ENCODE assay signal across 8 cellular contexts in genomic region chr9:109441296-109441695, GRCh38. TPM values are rescaled to one million over a fixed set of nuclear protein-coding genes. Genes with fewer than 3 reads are reported as not detected.
DNase-seq lines count a peak whose midpoint lies in the region; ATAC-seq, FAIRE-seq and TF ChIP-seq lines count a peak whose summit lies in the region.
"Had no signal": no experiment of that assay in that cellular context is flagged by ENCODE, and none has a peak within 500 bp of the region (broad histone marks: within the 10 kb centered on the region; RNA-seq: fewer than 3 reads in every experiment).

No MANE protein-coding gene starts in this region.

- TF ChIP-seq CTCF in GM12864 (IDR thresholded peaks at IDR 0.05; ENCODE audit: low read depth, low read length, missing control alignments) = peak; percentile 37
- peak; percentile 16; the same call in 1 of the 2 replicates for TF ChIP-seq CTCF in MM.1S (IDR thresholded peaks at IDR 0.05; ENCODE audit: low read length)
- peak; percentile 43 to 61 (median 47) for TF ChIP-seq CTCF in H1 (IDR thresholded peaks at IDR 0.05; ENCODE audit: control extremely low read depth in 1 of 3, insufficient read depth in 1 of 3, low read depth in 1 of 3, low read length in 3 of 3)
- no peak for TF ChIP-seq CTCF in progenitor cell of endocrine pancreas (IDR thresholded peaks at IDR 0.05; ENCODE audit: unreplicated experiment)

- H3K36me3 Mint-ChIP-seq in progenitor cell of endocrine pancreas (ENCODE audit: insufficient read depth) = no peaks in the 10 kb centered on the region
- H3K36me3 Mint-ChIP-seq: activated naive CD8-positive, alpha-beta T cell treated with anti-CD3 and anti-CD28 coated beads, Interleukin-2, amount 10 ng/mL, durations not matched to agents 7 days and 5 days had no signal

- H2BK12ac ChIP-seq in H1 (ENCODE audit: low read depth, low read length) = no peak overlapping the region

- no peak overlapping the region for H3K23ac ChIP-seq in H1 (ENCODE audit: insufficient read length)

- H3K4me1 Mint-ChIP-seq in progenitor cell of endocrine pancreas (ENCODE audit: low read depth) = peaks cover 6% of the 10 kb centered on the region

- no peak; a peak in 1 of 4 replicates for TF ChIP-seq RAD21 in H1 (IDR thresholded peaks at IDR 0.05 in 1 of 2, conservative IDR thresholded peaks at IDR 0.05 in 1 of 2; ENCODE audit: low read depth in 2 of 2, low read length in 2 of 2)

- H3K79me1 ChIP-seq in H1 (ENCODE audit: low read depth, low read length) = no peaks in the 10 kb centered on the region

- H3K4ac ChIP-seq in H1 (replicated peaks; ENCODE audit: insufficient read length, low read depth, low read length) = no peak overlapping the region

- peak overlapping the region; percentile 52 for H3K4me2 ChIP-seq in MM.1S (ENCODE audit: low read depth, low read length)
- H3K4me2 ChIP-seq in H1 (ENCODE audit: insufficient read depth in 1 of 2, low read depth in 2 of 2, low read length in 2 of 2) = no peak overlapping the region

- no peak overlapping the region for H3K56ac ChIP-seq in H1 (replicated peaks; ENCODE audit: insufficient read length, low read depth, low read length)

- no peaks in the 10 kb centered on the region for H3K9me3 Mint-ChIP-seq in progenitor cell of endocrine pancreas (ENCODE audit: low read depth)
- H3K9me3 Mint-ChIP-seq: activated naive CD8-positive, alpha-beta T cell treated with anti-CD3 and anti-CD28 coated beads, Interleukin-2, amount 10 ng/mL, durations not matched to agents 7 days and 5 days had no signal

- no peaks in the 10 kb centered on the region for H3K9me2 ChIP-seq in MM.1S (replicated peaks; ENCODE audit: insufficient read depth, low read length)

- H2BK20ac ChIP-seq in H1 (ENCODE audit: low read length) = no peak overlapping the region

- H3K27ac ChIP-seq in MM.1S (ENCODE audit: low read length) (peak overlapping the region; percentile 43; the same call in 1 of the 2 replicates), H1 (ENCODE audit: low read depth, low read length) (no peak overlapping the region)

- H3K14ac ChIP-seq in H1 (ENCODE audit: insufficient read length) = no peak overlapping the region

- H3K4me1 ChIP-seq in MM.1S (ENCODE audit: low read length) (peaks cover 10% of the 10 kb centered on the region), H1 (replicated peaks in 1 of 4; ENCODE audit: control insufficient read depth in 3 of 4, insufficient read depth in 4 of 4, low read length in 3 of 4) (peaks cover 0 to 6% (median 0%) of the 10 kb centered on the region in 4 experiments; a peak in 1 of 7 replicates)

- peak overlapping the region; percentile 26; the same call in 1 of the 2 replicates for H3K9ac ChIP-seq in MM.1S (ENCODE audit: low read length)
- no peak overlapping the region for H3K9ac ChIP-seq in H1 (replicated peaks in 1 of 4; ENCODE audit: extremely low read depth in 1 of 4, low read depth in 3 of 4, low read length in 3 of 4)

- WGBS in H1 (ENCODE audit: extremely low coverage in 1 of 2, insufficient coverage in 1 of 2, insufficient read length in 1 of 2, insufficient replicate concordance in 2 of 2, low coverage in 1 of 2, low lambda C conversion rate in 2 of 2, missing lambda C conversion rate in 1 of 2), 2 experiments = 53% methylated on average over 3 of the region's 3 CpGs; no CpG with 5 or more reads in 1 of the 2 experiments

- no peaks in the 10 kb centered on the region for H3K27me3 ChIP-seq in MM.1S (replicated peaks; ENCODE audit: insufficient read depth, low read length)
- H3K27me3 ChIP-seq in H1 (replicated peaks in 1 of 4; ENCODE audit: control insufficient read depth in 3 of 4, extremely low read depth in 1 of 4, insufficient read depth in 3 of 4, low read length in 3 of 4) = no peaks in the 10 kb centered on the region

- H3K27ac Mint-ChIP-seq in progenitor cell of endocrine pancreas = peak overlapping the region; percentile 85
- H3K27ac Mint-ChIP-seq: activated naive CD8-positive, alpha-beta T cell treated with anti-CD3 and anti-CD28 coated beads, Interleukin-2, amount 10 ng/mL, durations not matched to agents 7 days and 5 days had no signal

- no peak overlapping the region for H2BK15ac ChIP-seq in H1 (ENCODE audit: low read length)

- no peaks in the 10 kb centered on the region for H3K36me3 ChIP-seq in MM.1S (replicated peaks; ENCODE audit: insufficient read depth, low read length)
- H3K36me3 ChIP-seq in H1 (ENCODE audit: control insufficient read depth in 2 of 4, insufficient read depth in 4 of 4, low read length in 3 of 4) = no peaks in the 10 kb centered on the region

- H4K91ac ChIP-seq in H1 (replicated peaks; ENCODE audit: insufficient read length, low read length) = no peak overlapping the region

- no peak overlapping the region for H2AK5ac ChIP-seq in H1 (ENCODE audit: low read depth, low read length)

- no peak overlapping the region for H3K18ac ChIP-seq in H1 (ENCODE audit: extremely low read depth, low read length)

- TF ChIP-seq POLR2A in H1 (IDR thresholded peaks at IDR 0.05; ENCODE audit: control extremely low read depth in 1 of 2, low read depth in 2 of 2, low read length in 2 of 2) = no peak

- H3K9me3 ChIP-seq in MM.1S (replicated peaks; ENCODE audit: insufficient read depth, low read length) = no peaks in the 10 kb centered on the region
- no peaks in the 10 kb centered on the region for H3K9me3 ChIP-seq in H1 (ENCODE audit: insufficient read depth in 2 of 2, low read depth in 1 of 2, low read length in 1 of 2)

- H3K79me2 ChIP-seq in MM.1S (ENCODE audit: low read length) (no peaks in the 10 kb centered on the region), H1 (ENCODE audit: control insufficient read depth in 1 of 2, insufficient read depth in 2 of 2, low read length in 2 of 2) (no peaks in the 10 kb centered on the region)

- H4K20me1 ChIP-seq in MM.1S (ENCODE audit: insufficient read depth, low read length) (no peaks in the 10 kb centered on the region), H1 (replicated peaks in 1 of 2; ENCODE audit: control insufficient read depth in 1 of 2, insufficient read depth in 2 of 2, low read length in 2 of 2) (no peaks in the 10 kb centered on the region)

- no peak overlapping the region for H4K8ac ChIP-seq in H1 (ENCODE audit: extremely low read depth, insufficient read depth, low read length)

- H3K4me3 ChIP-seq in GM12864 (ENCODE audit: low read depth, low read length) (no peak overlapping the region), MM.1S (ENCODE audit: low read length) (no peak overlapping the region), H1 (ENCODE audit: extremely low read depth in 1 of 4, insufficient read depth in 2 of 4, low read depth in 3 of 4, low read length in 4 of 4) (no peak overlapping the region)

- no peak overlapping the region for H2BK5ac ChIP-seq in H1 (ENCODE audit: low read depth, low read length)

- no peak for ATAC-seq in HG02571 (IDR thresholded peaks at IDR 0.05; ENCODE audit: unreplicated experiment)
- ATAC-seq in HG03159 (IDR thresholded peaks at IDR 0.05; ENCODE audit: unreplicated experiment) = no peak

- no peaks in the 10 kb centered on the region for H3K23me2 ChIP-seq in H1 (ENCODE audit: low read depth, low read length)

- TF ChIP-seq EP300 in H1 (IDR thresholded peaks at IDR 0.05; ENCODE audit: borderline replicate concordance in 1 of 2, low read depth in 2 of 2, low read length in 2 of 2) = no peak

- no peak for DNase-seq in GM12864 (ENCODE audit: low read depth)
- DNase-seq in MM.1S = no peak
- no peak for DNase-seq in H1 (ENCODE audit: low read depth in 1 of 2, low spot score in 2 of 2)
- no peak for DNase-seq in progenitor cell of endocrine pancreas (ENCODE audit: low spot score, unreplicated experiment)
- no peak for DNase-seq in superior temporal gyrus (ENCODE audit: extremely low spot score)
- DNase-seq: activated naive CD8-positive, alpha-beta T cell treated with anti-CD3 and anti-CD28 coated beads, Interleukin-2, amount 10 ng/mL, durations not matched to agents 7 days and 5 days had no signal

- H3F3A ChIP-seq in MM.1S (ENCODE audit: insufficient read depth, low read length) = no peaks in the 10 kb centered on the region

- peaks cover 2% of the 10 kb centered on the region for H3K27me3 Mint-ChIP-seq in progenitor cell of endocrine pancreas

- no peak overlapping the region for H2BK120ac ChIP-seq in H1 (replicated peaks; ENCODE audit: low read depth, low read length)

- no peak for FAIRE-seq in H1 (lab: Jason Lieb, UNC)

- H2AFZ ChIP-seq in MM.1S (ENCODE audit: low read length) = no peak overlapping the region
- no peak overlapping the region for H2AFZ ChIP-seq in H1 (ENCODE audit: low read length)

- CTCF ChIA-PET in H1 (lab: Charles Lee; ENCODE audit: partially characterized antibody) = interaction anchor here (0.7 to 6.5 kb wide), 39 partner anchors 10 to 297 kb away, joined by 3 to 151 read pairs (median 5); no protein-coding TSS in a partner anchor

- H4K5ac ChIP-seq in H1 (ENCODE audit: insufficient read length, low read depth, low read length) = no peak overlapping the region

- POLR2A ChIA-PET in H1 (lab: Charles Lee; ENCODE audit: partially characterized antibody) = interaction anchor here (0.9 to 1.1 kb wide), 3 partner anchors 12 to 57 kb away, joined by 3 read pairs; no protein-coding TSS in a partner anchor

- no peak overlapping the region for H3K4me3 Mint-ChIP-seq in progenitor cell of endocrine pancreas (ENCODE audit: low read depth)
- H3K4me3 Mint-ChIP-seq: activated naive CD8-positive, alpha-beta T cell treated with anti-CD3 and anti-CD28 coated beads, Interleukin-2, amount 10 ng/mL, durations not matched to agents 7 days and 5 days had no signal

TF ChIP-seq in H1, 55 proteins besides CTCF, POLR2A, EP300 and RAD21:
- no peak for TF ChIP-seq CEBPB (IDR thresholded peaks at IDR 0.05; ENCODE audit: low read depth, low read length)
- no peak for TF ChIP-seq CBX8 (IDR thresholded peaks at IDR 0.05; ENCODE audit: borderline replicate concordance, low read depth, low read length)

RNA-seq across cellular contexts. Expression of gene PTPN3, which starts 56.8 kb away (rescaled TPM):
- total RNA-seq in H1 (2021; fragmentation: NEBNext Ultra II Directional; extraction: Animal tissue kit (Norgen Biotek cat#: 25700)) = 3.7 TPM in 2 replicates
- polyA plus RNA-seq in H1 (2011; rRNA removed) = 2.0 and 2.9 TPM in 2 replicates
- polyA plus RNA-seq in H1 (2011; cell fraction: cytosol; rRNA removed) = 2.7 TPM
- 3.7 TPM for polyA plus RNA-seq in H1 (2011; cell fraction: nucleus; rRNA removed)
- polyA plus RNA-seq in H1 (2012, experiment 1 of 2) = 2.3 to 3.2 TPM (median 2.7 TPM) in 4 replicates
- 0.28 TPM for polyA plus RNA-seq in H1 (2012, experiment 2 of 2)
- 1.9 TPM for polyA plus RNA-seq in H1 (2013, experiment 1 of 2)
- polyA plus RNA-seq in H1 (2013, experiment 2 of 2) = 1.8 TPM
- 4.6 and 5.2 TPM in 2 replicates for polyA minus RNA-seq in H1 (2011; rRNA and poly(A)+ RNA removed)
- polyA minus RNA-seq in H1 (2011; cell fraction: cytosol; rRNA and poly(A)+ RNA removed) = 1.3 TPM
- polyA minus RNA-seq in H1 (2011; cell fraction: nucleus; rRNA and poly(A)+ RNA removed) = 5.7 TPM
- 3.7 and 4.8 TPM in 2 replicates for total RNA-seq in progenitor cell of endocrine pancreas
- total RNA-seq: activated naive CD8-positive, alpha-beta T cell treated with anti-CD3 and anti-CD28 coated beads, Interleukin-2, amount 10 ng/mL, durations not matched to agents 7 days and 5 days had no signal
